16 cellular contexts compared by ENCODE assay signal in the genomic region with DNA sequence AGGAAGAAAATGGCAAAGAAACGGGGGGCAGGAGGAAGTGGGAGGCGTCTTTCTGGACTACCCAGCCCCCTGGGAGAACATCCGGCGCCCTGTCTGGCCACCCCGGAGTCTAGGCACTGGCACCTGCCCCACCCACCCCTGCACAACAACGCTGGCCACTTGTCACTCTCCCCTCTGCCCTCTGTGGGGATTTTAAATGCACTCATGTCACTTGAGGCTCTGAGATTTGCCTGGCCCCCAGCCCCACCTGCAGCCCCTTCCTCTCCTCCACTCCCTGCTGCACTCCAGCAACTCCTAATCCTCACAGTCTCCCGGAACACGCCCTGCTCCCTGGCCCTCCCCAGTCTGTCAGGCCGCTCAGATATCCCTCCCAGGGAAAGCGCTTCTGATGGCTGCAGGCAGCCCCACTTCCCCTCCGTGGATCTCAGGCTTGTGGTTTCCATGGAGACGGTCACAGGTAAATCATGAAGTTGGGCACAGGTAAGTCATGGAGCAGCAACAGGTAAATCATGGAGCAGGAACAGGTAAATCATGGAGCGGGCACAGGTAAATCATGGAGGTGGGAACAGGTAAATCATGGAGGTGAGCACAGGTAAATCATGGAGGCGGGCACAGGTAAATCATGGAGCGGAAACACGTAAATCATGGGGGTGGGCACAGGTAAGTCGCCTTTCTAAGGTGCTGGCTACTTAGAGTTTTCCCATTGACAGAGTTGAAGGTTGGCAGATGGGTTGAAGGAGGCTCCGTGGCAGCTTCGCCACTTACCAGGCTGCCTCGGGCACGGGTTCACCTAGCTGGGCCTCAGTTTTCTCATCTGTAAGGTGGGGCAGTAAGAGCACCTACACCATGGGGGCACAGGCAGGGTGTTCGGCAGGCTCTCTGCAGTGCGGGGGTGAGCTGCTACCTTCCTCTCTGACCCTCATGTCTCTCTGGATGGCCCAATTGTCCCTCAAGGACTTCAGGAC.
DNase-seq lines count a peak whose midpoint lies in the region; TF ChIP-seq lines count a peak whose summit lies in the region.
"Had no signal": no experiment of that assay in that cellular context is flagged by ENCODE, and none has a peak within 500 bp of the region (broad histone marks: within the 10 kb centered on the region; RNA-seq: fewer than 3 reads in every experiment).

No MANE protein-coding gene starts in this region.

- H3K9me3 ChIP-seq in suprapubic skin (no peaks in the 10 kb centered on the region), GM23248 (ENCODE audit: low read depth) (no peaks in the 10 kb centered on the region)
- H3K9me3 ChIP-seq: adrenal gland, vagina had no signal

- no peaks in the 10 kb centered on the region for H3F3A ChIP-seq in GM23248 (ENCODE audit: insufficient read depth)

- H2AFZ ChIP-seq in GM23248, result no peak overlapping the region

- in situ Hi-C loops in GM23248 (cut with MboI), result no loop called here

- intact Hi-C loops in activated CD4-positive, alpha-beta T cell treated with anti-CD3 and anti-CD28 coated beads, Interleukin-2, amount 10 ng/mL, durations not matched to agents 24 days and 14 days (cut with micrococcal nuclease), result no loop called here

- 62% methylated on average over 22 of the region's 23 CpGs for WGBS in suprapubic skin
- 65 to 72% methylated on average over 20 to 23 of the region's 23 CpGs for WGBS in GM23248 (ENCODE audit: low coverage in 1 of 2, low lambda C conversion rate in 2 of 2, missing lambda C conversion rate in 2 of 2), 2 experiments

- H3K79me2 ChIP-seq in GM23248 (ENCODE audit: insufficient read depth), result no peaks in the 10 kb centered on the region

- peaks cover 90% of the 10 kb centered on the region for H3K27me3 ChIP-seq in suprapubic skin
- peaks cover 12% of the 10 kb centered on the region; the same call in 1 of the 2 replicates for H3K27me3 ChIP-seq in GM23248 (replicated peaks; ENCODE audit: insufficient read depth)
- H3K27me3 ChIP-seq: adrenal gland, vagina had no signal

- DNase-seq in activated effector memory CD4-positive, alpha-beta T cell treated with anti-CD3 and anti-CD28 coated beads, Interleukin-2, amount 50 U/mL, for 16 hours, result peak; percentile 44
- DNase-seq in activated effector memory CD4-positive, alpha-beta T cell treated with Interleukin-2 at 50 U/mL for 16 hours, result no peak
- DNase-seq in NCI-H526 treated with DMSO at 0.1 percent for 48 hours (lab: John Stamatoyannopoulos, UW) (peak; percentile 35), left kidney (ENCODE audit: low read depth, low spot score) (peak; percentile 82), suprapubic skin (ENCODE audit: low spot score in 2 of 2) (peak; percentile 30 to 47), GM23248 (no peak), middle frontal gyrus (ENCODE audit: extremely low spot score, low spot score) (no peak)
- no peak for DNase-seq in activated CD4-positive, alpha-beta T cell treated with anti-CD3 and anti-CD28 coated beads, Interleukin-2, amount 10 ng/mL, durations not matched to agents 24 days and 14 days
- DNase-seq: ACHN; activated T-cell treated with anti-CD3 and anti-CD28 coated beads, Interleukin-2, amount 50 U/mL, for 1 hour; erythroblast; NCI-H510A; stimulated activated naive CD8-positive, alpha-beta T cell treated with anti-CD3 and anti-CD28 coated beads, Interleukin-15, Interleukin-2, amounts not matched to agents 100 U/mL and 50 U/mL, for 24 hours had no signal

- no peaks in the 10 kb centered on the region for H3K9me3 Mint-ChIP-seq in activated CD4-positive, alpha-beta T cell treated with anti-CD3 and anti-CD28 coated beads, Interleukin-2, amount 10 ng/mL, durations not matched to agents 24 days and 14 days

- no peak overlapping the region for H3K27ac Mint-ChIP-seq in activated CD4-positive, alpha-beta T cell treated with anti-CD3 and anti-CD28 coated beads, Interleukin-2, amount 10 ng/mL, durations not matched to agents 24 days and 14 days
- H3K27ac Mint-ChIP-seq: IgD-negative memory B cell had no signal

- TF ChIP-seq EP300 in suprapubic skin (IDR thresholded peaks at IDR 0.05), result no peak

- no peaks in the 10 kb centered on the region for H3K36me3 Mint-ChIP-seq in activated CD4-positive, alpha-beta T cell treated with anti-CD3 and anti-CD28 coated beads, Interleukin-2, amount 10 ng/mL, durations not matched to agents 24 days and 14 days (ENCODE audit: low read depth)
- H3K36me3 Mint-ChIP-seq: IgD-negative memory B cell had no signal

- no peaks in the 10 kb centered on the region for H3K9me2 ChIP-seq in GM23248 (ENCODE audit: insufficient read depth)

- H3K4me3 Mint-ChIP-seq in activated CD4-positive, alpha-beta T cell treated with anti-CD3 and anti-CD28 coated beads, Interleukin-2, amount 10 ng/mL, durations not matched to agents 24 days and 14 days, result no peak overlapping the region

- H3K4me3 ChIP-seq in suprapubic skin (no peak overlapping the region), GM23248 (no peak overlapping the region)
- H3K4me3 ChIP-seq: adrenal gland, vagina had no signal

- TF ChIP-seq POLR2A in suprapubic skin (IDR thresholded peaks at IDR 0.05), result no peak

- no peaks in the 10 kb centered on the region for H3K36me3 ChIP-seq in suprapubic skin
- no peaks in the 10 kb centered on the region for H3K36me3 ChIP-seq in GM23248 (ENCODE audit: low read depth)
- H3K36me3 ChIP-seq: adrenal gland, vagina had no signal

- H3K4me2 ChIP-seq in GM23248 (ENCODE audit: unreplicated experiment), result no peak overlapping the region

- H4K20me1 ChIP-seq in GM23248 (ENCODE audit: insufficient read depth), result no peaks in the 10 kb centered on the region

- no peak for TF ChIP-seq CTCF in suprapubic skin (IDR thresholded peaks at IDR 0.05)

- peaks cover 2% of the 10 kb centered on the region for H3K4me1 Mint-ChIP-seq in activated CD4-positive, alpha-beta T cell treated with anti-CD3 and anti-CD28 coated beads, Interleukin-2, amount 10 ng/mL, durations not matched to agents 24 days and 14 days
- H3K4me1 Mint-ChIP-seq: IgD-negative memory B cell had no signal

- peaks cover 1% of the 10 kb centered on the region for H3K27me3 Mint-ChIP-seq in activated CD4-positive, alpha-beta T cell treated with anti-CD3 and anti-CD28 coated beads, Interleukin-2, amount 10 ng/mL, durations not matched to agents 24 days and 14 days

- H3K4me1 ChIP-seq in suprapubic skin (peaks cover 4% of the 10 kb centered on the region), GM23248 (ENCODE audit: insufficient read depth) (no peaks in the 10 kb centered on the region)
- H3K4me1 ChIP-seq: adrenal gland, vagina had no signal

- H3K9ac ChIP-seq in GM23248, result no peak overlapping the region

- H3K27ac ChIP-seq in suprapubic skin (no peak overlapping the region), GM23248 (no peak overlapping the region)
- H3K27ac ChIP-seq: adrenal gland, vagina had no signal

Comparison
In these comparisons a context has a peak if more than half of its experiments do, and no peak if none do; other contexts are left out.
1. DNase-seq: peak in activated effector memory CD4-positive, alpha-beta T cell treated with anti-CD3 and anti-CD28 coated beads, Interleukin-2, amount 50 U/mL, for 16 hours (single experiment), NCI-H526 treated with DMSO at 0.1 percent for 48 hours (single experiment), left kidney (single experiment) and suprapubic skin (2 of 2); none in activated effector memory CD4-positive, alpha-beta T cell treated with Interleukin-2 at 50 U/mL for 16 hours (single experiment), activated CD4-positive, alpha-beta T cell treated with anti-CD3 and anti-CD28 coated beads, Interleukin-2, amount 10 ng/mL, durations not matched to agents 24 days and 14 days (single experiment), GM23248 (single experiment) and middle frontal gyrus (single experiment).